1 cellular context compared by ENCODE assay signal in the genomic region with DNA sequence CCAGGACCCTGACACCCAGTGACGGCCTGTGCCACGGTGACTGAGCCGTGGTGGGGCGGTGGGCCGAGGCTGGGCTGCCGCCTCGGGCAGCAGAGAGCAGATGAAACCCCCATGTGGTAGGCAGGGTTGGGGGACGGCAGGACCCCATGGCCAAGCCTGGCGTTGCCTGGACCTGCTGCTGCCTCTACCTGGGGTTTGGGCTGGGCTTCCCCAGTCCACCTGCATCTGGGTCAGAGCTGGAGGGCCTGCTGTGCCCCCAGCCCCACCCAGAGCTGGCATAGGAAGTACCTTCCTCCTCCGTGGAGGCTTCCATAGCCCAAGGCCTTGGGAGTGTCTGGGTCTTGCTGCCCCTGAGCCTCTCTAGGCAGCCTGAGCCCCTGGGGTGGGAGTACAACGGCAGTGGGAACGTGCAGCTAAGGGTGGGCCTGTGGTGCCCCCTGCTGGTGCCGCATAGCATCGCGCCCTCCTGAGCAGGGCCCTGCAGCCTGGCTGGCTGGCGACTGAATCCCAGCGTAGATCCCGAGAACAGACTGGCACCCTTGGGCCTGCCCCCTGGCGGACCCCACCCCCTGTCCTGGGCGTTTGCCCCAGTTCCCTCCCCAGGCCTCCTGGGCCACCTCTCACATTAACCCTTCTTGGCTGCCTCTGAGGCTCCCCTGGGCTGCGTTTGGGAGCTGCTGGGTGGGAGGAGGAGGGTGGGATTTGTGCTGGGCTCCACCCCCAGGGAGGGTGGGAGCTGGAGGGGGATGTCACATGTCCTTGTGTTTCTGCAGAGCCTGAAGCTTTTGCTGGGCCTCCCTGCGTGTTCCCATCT.
TF ChIP-seq lines count a peak whose summit lies in the region.

No MANE protein-coding gene starts in this region.

TF ChIP-seq in endothelial cell of umbilical vein, 7 proteins besides CTCF, POLR2A, EP300 and RAD21:
- no peak for TF ChIP-seq JUN (IDR thresholded peaks at IDR 0.05; ENCODE audit: borderline replicate concordance, insufficient read depth, insufficient read length, low read depth)
- no peak for TF ChIP-seq GATA2 (IDR thresholded peaks at IDR 0.05; ENCODE audit: insufficient read depth, insufficient read length, low read depth, low read length)
- TF ChIP-seq FOS (IDR thresholded peaks at IDR 0.05; ENCODE audit: borderline replicate concordance, insufficient read depth, low read length) = no peak
- no peak for TF ChIP-seq POLR2AphosphoS5 (IDR thresholded peaks at IDR 0.05; ENCODE audit: insufficient read depth, low read depth, low read length)
- TF ChIP-seq MYC (IDR thresholded peaks at IDR 0.05; ENCODE audit: low read depth, low read length) = no peak
- TF ChIP-seq EZH2 (IDR thresholded peaks at IDR 0.05; ENCODE audit: borderline replicate concordance, low read depth, low read length, severe bottlenecking) = no peak
- TF ChIP-seq, protein P1, sequence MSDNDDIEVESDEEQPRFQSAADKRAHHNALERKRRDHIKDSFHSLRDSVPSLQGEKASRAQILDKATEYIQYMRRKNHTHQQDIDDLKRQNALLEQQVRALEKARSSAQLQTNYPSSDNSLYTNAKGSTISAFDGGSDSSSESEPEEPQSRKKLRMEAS (IDR thresholded peaks at IDR 0.05; ENCODE audit: insufficient read depth, insufficient read length) = no peak
